13 cellular contexts compared by ENCODE assay signal in genomic region chr13:52428295-52428694, GRCh38. TPM values are rescaled to one million over a fixed set of nuclear protein-coding genes. Genes with fewer than 3 reads are reported as not detected.
DNase-seq lines count a peak whose midpoint lies in the region; ATAC-seq, FAIRE-seq and TF ChIP-seq lines count a peak whose summit lies in the region.
"Had no signal": no experiment of that assay in that cellular context is flagged by ENCODE, and none has a peak within 500 bp of the region (broad histone marks: within the 10 kb centered on the region; RNA-seq: fewer than 3 reads in every experiment).

No MANE protein-coding gene starts in this region.

- peak; percentile 65 for FAIRE-seq in H54 (lab: Jason Lieb, UNC)
- FAIRE-seq: GM18507 had no signal

- H3K36me3 Mint-ChIP-seq in natural killer cell treated with Interleukin-12 subunit alpha and Interleukin-12 subunit beta and Interleukin-15 and Interleukin-18, amount 100 ng/mL, for 72 hours, result peaks cover 6% of the 10 kb centered on the region

- POLR2A ChIA-PET in PC-3 (lab: Charles Lee; ENCODE audit: unreplicated experiment), result no interaction called here

- H3K4me1 ChIP-seq in PC-3 (ENCODE audit: insufficient read depth, low read length), result no peaks in the 10 kb centered on the region; the same call in 1 of the 2 replicates

- H3K9me3 ChIP-seq in PC-3 (ENCODE audit: low read length), result no peaks in the 10 kb centered on the region

- H3K27ac ChIP-seq in PC-3 (ENCODE audit: low read length), result no peak overlapping the region
- H3K27ac ChIP-seq: HL-60 had no signal

- H3F3A ChIP-seq in PC-3 (ENCODE audit: low read length, unreplicated experiment), result no peaks in the 10 kb centered on the region

- no peak for DNase-seq in H54 (ENCODE audit: insufficient read length, low spot score)
- peak; percentile 22 for DNase-seq in PC-3
- DNase-seq in epithelial cell of esophagus (ENCODE audit: low read depth), result peak; percentile 73
- peak; percentile 13 for DNase-seq in pons (ENCODE audit: low spot score)
- no peak for DNase-seq in HUDEP-2 (lab: John Stamatoyannopoulos, UW; ENCODE audit: unreplicated experiment in 76 of 76)
- no peak for DNase-seq in occipital lobe (lab: John Stamatoyannopoulos, UW)
- no peak for DNase-seq in natural killer cell treated with Interleukin-12 subunit alpha and Interleukin-12 subunit beta and Interleukin-15 and Interleukin-18, amount 100 ng/mL, for 72 hours (ENCODE audit: low spot score)
- DNase-seq: caudate nucleus, NCI-H1092 treated with DMSO at 0.1 percent for 48 hours, retina, T1000 had no signal

- no peaks in the 10 kb centered on the region for H3K9me3 Mint-ChIP-seq in natural killer cell treated with Interleukin-12 subunit alpha and Interleukin-12 subunit beta and Interleukin-15 and Interleukin-18, amount 100 ng/mL, for 72 hours

- H3K4me3 ChIP-seq in PC-3 (ENCODE audit: low read length) (no peak overlapping the region), epithelial cell of esophagus (ENCODE audit: low read length) (no peak overlapping the region)

- peaks cover 5% of the 10 kb centered on the region; the same call in 1 of the 2 replicates for H3K36me3 ChIP-seq in PC-3 (ENCODE audit: low read depth, low read length)

- no peak overlapping the region for H3K4me2 ChIP-seq in PC-3 (ENCODE audit: low read length)

- H3K9ac ChIP-seq in PC-3 (ENCODE audit: low read length), result no peak overlapping the region

- ATAC-seq in PC-3, result peak; percentile 72
- no peak for ATAC-seq in natural killer cell treated with Interleukin-12 subunit alpha and Interleukin-12 subunit beta and Interleukin-15 and Interleukin-18, amount 100 ng/mL, for 72 hours

- TF ChIP-seq CTCF in PC-3 (conservative IDR thresholded peaks at IDR 0.05; ENCODE audit: low read depth, low read length) (no peak), epithelial cell of esophagus (IDR thresholded peaks at IDR 0.05; ENCODE audit: insufficient read depth, low read depth, low read length, missing control alignments) (no peak)

- H2AFZ ChIP-seq in PC-3 (ENCODE audit: low read length), result no peak overlapping the region

- CTCF ChIA-PET in PC-3 (lab: Charles Lee), result interaction anchor here (0.6 to 1.4 kb wide), 2 partner anchors 21 to 23 kb away, joined by 3 to 5 read pairs; no protein-coding TSS in a partner anchor

- H3K27me3 ChIP-seq in PC-3 (ENCODE audit: low read length), result no peaks in the 10 kb centered on the region

- H3K79me2 ChIP-seq in PC-3 (ENCODE audit: low read length), result no peaks in the 10 kb centered on the region

- intact Hi-C loops in PC-3 (cut with micrococcal nuclease), result no loop called here

- no peak overlapping the region for H3K27ac Mint-ChIP-seq in natural killer cell treated with Interleukin-12 subunit alpha and Interleukin-12 subunit beta and Interleukin-15 and Interleukin-18, amount 100 ng/mL, for 72 hours

- H3K27me3 Mint-ChIP-seq in natural killer cell treated with Interleukin-12 subunit alpha and Interleukin-12 subunit beta and Interleukin-15 and Interleukin-18, amount 100 ng/mL, for 72 hours, result no peaks in the 10 kb centered on the region

- no peak for TF ChIP-seq POLR2A in H54 (IDR thresholded peaks at IDR 0.05; ENCODE audit: low read depth, low read length)

- BruUV-seq in PC-3 (replicated peaks; lab: Mats Ljungman, UMichigan), result no TSS peak

- H3K4me1 Mint-ChIP-seq in natural killer cell treated with Interleukin-12 subunit alpha and Interleukin-12 subunit beta and Interleukin-15 and Interleukin-18, amount 100 ng/mL, for 72 hours (ENCODE audit: low read depth in 2 of 2), result no peaks in the 10 kb centered on the region

- H3K9me2 ChIP-seq in PC-3 (replicated peaks; ENCODE audit: low read length), result no peaks in the 10 kb centered on the region

- no peak overlapping the region for H3K4me3 Mint-ChIP-seq in natural killer cell treated with Interleukin-12 subunit alpha and Interleukin-12 subunit beta and Interleukin-15 and Interleukin-18, amount 100 ng/mL, for 72 hours

- no peaks in the 10 kb centered on the region for H4K20me1 ChIP-seq in PC-3 (ENCODE audit: low read length)

RNA-seq across cellular contexts. Expression of gene VPS36, which starts 22.1 kb away (rescaled TPM):
- 10.1 and 11.1 TPM in 2 replicates for total RNA-seq in PC-3 (2014; rRNA removed)
- 66.8 TPM for total RNA-seq in occipital lobe
- total RNA-seq in natural killer cell treated with Interleukin-12 subunit alpha and Interleukin-12 subunit beta and Interleukin-15 and Interleukin-18, amount 100 ng/mL, for 72 hours, result 10 to 100 TPM; 34.1 to 42.7 TPM

RNA-seq across cellular contexts. Expression of gene THSD1, which starts 22.3 kb away (rescaled TPM):
- total RNA-seq in PC-3 (2014; rRNA removed) (1.0 and 1.3 TPM in 2 replicates), occipital lobe (15.0 TPM)
- total RNA-seq in natural killer cell treated with Interleukin-12 subunit alpha and Interleukin-12 subunit beta and Interleukin-15 and Interleukin-18, amount 100 ng/mL, for 72 hours, result under 1 TPM; 0.43 to 0.92 TPM

RNA-seq across cellular contexts. Expression of gene CKAP2, which starts 27.0 kb away (rescaled TPM):
- total RNA-seq in PC-3 (2014; rRNA removed), result 27.1 and 30.7 TPM in 2 replicates
- total RNA-seq in occipital lobe, result 12.9 TPM
- total RNA-seq in natural killer cell treated with Interleukin-12 subunit alpha and Interleukin-12 subunit beta and Interleukin-15 and Interleukin-18, amount 100 ng/mL, for 72 hours, result 10 to 100 TPM; 16.1 to 27.6 TPM

Comparison
In these comparisons a context has a peak if more than half of its experiments do, and no peak if none do; other contexts are left out.
1. DNase-seq: peak in PC-3 (single experiment), epithelial cell of esophagus (single experiment) and pons (single experiment); none in H54 (single experiment), HUDEP-2 (0 of 76), occipital lobe (single experiment) and natural killer cell treated with Interleukin-12 subunit alpha and Interleukin-12 subunit beta and Interleukin-15 and Interleukin-18, amount 100 ng/mL, for 72 hours (single experiment).